8 cellular contexts compared by ENCODE assay signal in genomic region chr2:100104718-100105677, GRCh38. TPM values are rescaled to one million over a fixed set of nuclear protein-coding genes. Genes with fewer than 3 reads are reported as not detected.
A peak's percentile ranks its signal among the peaks of the same experiment; 100 is the strongest.
DNase-seq lines count a peak whose midpoint lies in the region; ATAC-seq and TF ChIP-seq lines count a peak whose summit lies in the region.

No MANE protein-coding gene starts in this region.

- peaks cover 0 to 2% of the 10 kb centered on the region in 2 donors for H3K4me1 ChIP-seq in esophagus (ENCODE audit: control insufficient read depth in 2 of 2, insufficient read depth in 2 of 2, low read length in 1 of 2)

- H3K27ac ChIP-seq in 22Rv1 (peak overlapping the region; percentile 95), VCaP (peak overlapping the region; percentile 54; the same call in 1 of the 2 replicates), esophagus (ENCODE audit: low read depth in 2 of 2, low read length in 1 of 2) (peak overlapping the region in 1 of 2 donors; percentile 27)

- WGBS in esophagus, 2 donors: 1% methylated on average over 63 to 119 of the region's 119 CpGs

- H3K9me3 ChIP-seq in esophagus (ENCODE audit: control insufficient read depth in 2 of 2, insufficient read depth in 1 of 2, low read depth in 1 of 2, low read length in 1 of 2): no peaks in the 10 kb centered on the region

- peaks cover 0 to 6% (median 0%) of the 10 kb centered on the region in 3 donors for H3K36me3 Mint-ChIP-seq in naive thymus-derived CD8-positive, alpha-beta T cell

- peak overlapping the region in 3 of 10 donors; percentile 4 to 46 (median 31) for H3K27ac Mint-ChIP-seq in naive thymus-derived CD8-positive, alpha-beta T cell

- no peaks in the 10 kb centered on the region for H3K36me3 ChIP-seq in esophagus (ENCODE audit: control insufficient read depth in 2 of 2, insufficient read depth in 2 of 2, low read length in 1 of 2)

- ATAC-seq in naive thymus-derived CD8-positive, alpha-beta T cell: peak; percentile 45 to 52
- ATAC-seq in HG03439 (IDR thresholded peaks at IDR 0.05; ENCODE audit: unreplicated experiment): no peak
- no peak for ATAC-seq in GM18519 (IDR thresholded peaks at IDR 0.05; ENCODE audit: low FRiP score, unreplicated experiment)

- TF ChIP-seq CTCF in 22Rv1 (IDR thresholded peaks at IDR 0.05) (no peak), GM12875 (IDR thresholded peaks at IDR 0.05; ENCODE audit: borderline replicate concordance, insufficient read depth, low read depth, low read length) (no peak), VCaP (conservative IDR thresholded peaks at IDR 0.05) (no peak)

- no peaks in the 10 kb centered on the region for H3K27me3 ChIP-seq in esophagus (ENCODE audit: control insufficient read depth in 1 of 2, insufficient read depth in 2 of 2, low read length in 2 of 2)

- peak in 4 of 10 donors; percentile 8 to 28 (median 12) for DNase-seq in naive thymus-derived CD8-positive, alpha-beta T cell
- no peak for DNase-seq in T1000 (lab: John Stamatoyannopoulos, UW)

- H3K4me3 ChIP-seq in GM12875 (ENCODE audit: low read depth, low read length): peak overlapping the region; percentile 70
- peak overlapping the region; percentile 42 to 70 for H3K4me3 ChIP-seq in esophagus (ENCODE audit: low read depth in 1 of 2, low read length in 2 of 2)

- no peaks in the 10 kb centered on the region for H3K9me3 Mint-ChIP-seq in naive thymus-derived CD8-positive, alpha-beta T cell

- peak overlapping the region; percentile 69 to 85 (median 78) for H3K4me3 Mint-ChIP-seq in naive thymus-derived CD8-positive, alpha-beta T cell

- peaks cover 0 to 34% (median 6%) of the 10 kb centered on the region in 4 donors for H3K4me1 Mint-ChIP-seq in naive thymus-derived CD8-positive, alpha-beta T cell

- peaks cover 9 to 27% (median 22%) of the 10 kb centered on the region in 5 donors for H3K27me3 Mint-ChIP-seq in naive thymus-derived CD8-positive, alpha-beta T cell

- POLR2A ChIA-PET in naive thymus-derived CD8-positive, alpha-beta T cell (lab: Charles Lee): no interaction called here

RNA-seq across cellular contexts. Expression of gene AFF3, which starts 37.4 kb away (rescaled TPM):
- 1 to 10 TPM; 1.0 to 1.1 TPM for polyA plus RNA-seq in esophagus
- total RNA-seq in naive thymus-derived CD8-positive, alpha-beta T cell: 10 to 100 TPM; 10.1 to 11.9 TPM
- polyA plus RNA-seq in naive thymus-derived CD8-positive, alpha-beta T cell: 1 to 10 TPM in 2 of 3 donors, under 1 TPM in 1; 0.50 to 2.8 (median 1.2) TPM

Comparison
In these comparisons a context has a peak if more than half of its experiments do, and no peak if none do; other contexts are left out.
1. ATAC-seq: peak in naive thymus-derived CD8-positive, alpha-beta T cell (2 of 2); none in HG03439 (single experiment) and GM18519 (single experiment).